16 cellular contexts compared by ENCODE assay signal in genomic region chr18:34971313-34971712, GRCh38.
DNase-seq lines count a peak whose midpoint lies in the region; ATAC-seq, FAIRE-seq and TF ChIP-seq lines count a peak whose summit lies in the region.
"Had no signal": no experiment of that assay in that cellular context is flagged by ENCODE, and none has a peak within 500 bp of the region (broad histone marks: within the 10 kb centered on the region; RNA-seq: fewer than 3 reads in every experiment).

No MANE protein-coding gene starts in this region.

- no peaks in the 10 kb centered on the region for H3K9me3 ChIP-seq in HepG2 (ENCODE audit: low read length)
- no peaks in the 10 kb centered on the region for H3K9me3 ChIP-seq in right lobe of liver
- H3K9me3 ChIP-seq in RWPE2 (ENCODE audit: severe bottlenecking) = no peaks in the 10 kb centered on the region
- H3K9me3 ChIP-seq in skeletal muscle tissue (ENCODE audit: control insufficient read depth in 3 of 3, low read length in 3 of 3) = no peaks in the 10 kb centered on the region
- H3K9me3 ChIP-seq: SK-N-SH had no signal

- H2AFZ ChIP-seq in HepG2 (ENCODE audit: low read length) = no peak overlapping the region

- no peak for TF ChIP-seq RAD21 in HepG2 (CRISPR knock-in tag; IDR thresholded peaks at IDR 0.05)

- in situ Hi-C loops in HepG2 (cut with HindIII; ENCODE audit: extremely low pct_ligation_motif_present, low pct_unique_long_range_greater_than_20kb) = no loop called here

- H3K9ac ChIP-seq in HepG2 (ENCODE audit: insufficient read depth, low read depth, low read length) (no peak overlapping the region), skeletal muscle tissue (ENCODE audit: low read depth in 1 of 3, low read length in 3 of 3) (no peak overlapping the region)
- H3K9ac ChIP-seq: SK-N-SH had no signal

- ATAC-seq in HepG2 = no peak
- ATAC-seq in right lobe of liver = no peak
- ATAC-seq in RWPE2 (ENCODE audit: low read depth) = peak; percentile 45; the same call in 2 of the 3 replicates
- ATAC-seq: CD8-positive, alpha-beta T cell had no signal

- H3K79me2 ChIP-seq in HepG2 (ENCODE audit: insufficient read depth, low read length) = no peaks in the 10 kb centered on the region

- peaks cover 10% of the 10 kb centered on the region for H3K4me1 ChIP-seq in HepG2 (ENCODE audit: insufficient read depth, low read length)
- H3K4me1 ChIP-seq in right lobe of liver = peaks cover 0 to 3% (median 0%) of the 10 kb centered on the region in 4 donors
- H3K4me1 ChIP-seq in RWPE2 (ENCODE audit: insufficient read depth, poor library complexity, severe bottlenecking) = no peaks in the 10 kb centered on the region
- H3K4me1 ChIP-seq in skeletal muscle tissue (ENCODE audit: control insufficient read depth in 3 of 3, insufficient read depth in 3 of 3, low read length in 3 of 3) = peaks cover 19 to 45% (median 38%) of the 10 kb centered on the region in 3 donors

- no peak for FAIRE-seq in HepG2 (lab: Jason Lieb, UNC)

- DNase-seq in HepG2 (ENCODE audit: low spot score) (no peak), right lobe of liver (no peak), RWPE2 (ENCODE audit: low spot score) (no peak), fibroblast of pulmonary artery (ENCODE audit: low read depth) (peak; percentile 17), NCI-H146 treated with DMSO at 0.1 percent for 48 hours (lab: John Stamatoyannopoulos, UW; ENCODE audit: unreplicated experiment) (no peak), germinal center (ENCODE audit: low spot score) (no peak)
- no peak for DNase-seq in activated CD8-positive, alpha-beta memory T cell treated with anti-CD3 and anti-CD28 coated beads, Interleukin-2, amount 50 U/mL, for 4 hours
- DNase-seq: activated CD4-positive, alpha-beta T cell treated with anti-CD3 and anti-CD28 coated beads, Interleukin-2, amount 10 ng/mL, durations not matched to agents 7 days and 5 days; CD8-positive, alpha-beta T cell; naive B cell; NCI-H2029; NCI-H510A treated with DMSO at 0.1 percent for 48 hours; SK-N-SH had no signal

- no peaks in the 10 kb centered on the region for H3K27me3 ChIP-seq in HepG2 (ENCODE audit: control insufficient read depth in 1 of 2, insufficient read depth in 2 of 2, low read length in 2 of 2)
- no peaks in the 10 kb centered on the region for H3K27me3 ChIP-seq in right lobe of liver
- H3K27me3 ChIP-seq in RWPE2 (ENCODE audit: insufficient read depth, poor library complexity, severe bottlenecking) = peaks cover 45% of the 10 kb centered on the region
- H3K27me3 ChIP-seq in skeletal muscle tissue (ENCODE audit: control insufficient read depth in 3 of 3, insufficient read depth in 3 of 3, low read length in 3 of 3) = no peaks in the 10 kb centered on the region

- no peak for TF ChIP-seq POLR2A in HepG2 (IDR thresholded peaks at IDR 0.05; ENCODE audit: insufficient read depth in 1 of 2, low read depth in 2 of 2, low read length in 2 of 2)
- TF ChIP-seq POLR2A in right lobe of liver (IDR thresholded peaks at IDR 0.05) = no peak

- CTCF ChIA-PET in HepG2 (lab: Yijun Ruan, JAX; ENCODE audit: low intra/inter-chr PET ratio, low total read pairs) = no interaction called here

- no peak for TF ChIP-seq CTCF in HepG2 (CRISPR knock-in tag; IDR thresholded peaks at IDR 0.05)
- no peak for TF ChIP-seq CTCF in right lobe of liver (IDR thresholded peaks at IDR 0.05)
- TF ChIP-seq CTCF in RWPE2 (IDR thresholded peaks at IDR 0.05; ENCODE audit: poor library complexity, severe bottlenecking) = no peak
- TF ChIP-seq CTCF in fibroblast of pulmonary artery (IDR thresholded peaks at IDR 0.05; ENCODE audit: low read length, missing control alignments) = no peak

- H3K36me3 ChIP-seq in HepG2 (replicated peaks in 1 of 2; ENCODE audit: control insufficient read depth in 1 of 2, insufficient read depth in 2 of 2, low read length in 2 of 2) (no peaks in the 10 kb centered on the region), right lobe of liver (no peaks in the 10 kb centered on the region), RWPE2 (ENCODE audit: low read depth) (no peaks in the 10 kb centered on the region), skeletal muscle tissue (ENCODE audit: control insufficient read depth in 3 of 3, insufficient read depth in 3 of 3, low read length in 3 of 3) (peaks cover 0 to 4% (median 0%) of the 10 kb centered on the region in 3 donors)
- H3K36me3 ChIP-seq: cardiac muscle cell had no signal

- WGBS in HepG2 (ENCODE audit: low lambda C conversion rate) = 67% methylated on average over 1 of the region's 1 CpG
- 64% methylated on average over 1 of the region's 1 CpG for WGBS in right lobe of liver (ENCODE audit: insufficient coverage, low coverage, low lambda C conversion rate, missing lambda C conversion rate)

- H4K20me1 ChIP-seq in HepG2 (ENCODE audit: insufficient read depth, low read length) = no peaks in the 10 kb centered on the region

- H3K27ac ChIP-seq in HepG2 (ENCODE audit: extremely low read length, insufficient read depth, low read length) (no peak overlapping the region), right lobe of liver (no peak overlapping the region), RWPE2 (ENCODE audit: poor library complexity, severe bottlenecking) (no peak overlapping the region), skeletal muscle tissue (ENCODE audit: low read depth, low read length) (peak overlapping the region; percentile 31)
- H3K27ac ChIP-seq: cardiac muscle cell had no signal

- BruUV-seq in HepG2 (replicated peaks; lab: Mats Ljungman, UMichigan) = no TSS peak

- no peak overlapping the region for H3K4me2 ChIP-seq in HepG2 (ENCODE audit: low read depth, low read length)
- H3K4me2 ChIP-seq: SK-N-SH had no signal

- TF ChIP-seq EP300 in HepG2 (IDR thresholded peaks at IDR 0.05; ENCODE audit: low read depth in 2 of 2, low read length in 2 of 2) (no peak), HepG2 (CRISPR knock-in tag; IDR thresholded peaks at IDR 0.05; ENCODE audit: borderline replicate concordance) (no peak)

- H3K4me3 ChIP-seq in HepG2 (replicated peaks in 1 of 3; ENCODE audit: insufficient read depth in 1 of 3, low read depth in 2 of 3, low read length in 3 of 3) (no peak overlapping the region), right lobe of liver (no peak overlapping the region), RWPE2 (ENCODE audit: severe bottlenecking) (no peak overlapping the region), fibroblast of pulmonary artery (replicated peaks; ENCODE audit: low read depth, low read length) (no peak overlapping the region), skeletal muscle tissue (ENCODE audit: low read length in 3 of 3) (no peak overlapping the region)
- H3K4me3 ChIP-seq: cardiac muscle cell, lung had no signal

- intact Hi-C loops in HepG2 (cut with micrococcal nuclease; ENCODE audit: unreplicated experiment) (no loop called here), right lobe of liver (cut with DNase I) (no loop called here)

- POLR2A ChIA-PET in HepG2 (lab: Yijun Ruan, JAX) = no interaction called here

TF ChIP-seq in HepG2, 621 proteins besides CTCF, POLR2A, EP300 and RAD21:
- TF ChIP-seq FOXA1 (IDR thresholded peaks at IDR 0.05) (no peak), FOXA1 (CRISPR knock-in tag; IDR thresholded peaks at IDR 0.05) (no peak), MAFK (conservative IDR thresholded peaks at IDR 0.05 in 1 of 2, IDR thresholded peaks at IDR 0.05 in 1 of 2; ENCODE audit: low read length in 2 of 2) (peak; percentile 21 to 57; a peak in 3 of 4 replicates), MAFF (IDR thresholded peaks at IDR 0.05; ENCODE audit: low read depth, low read length) (peak; percentile 42; the same call in 1 of the 2 replicates)
